In genomic region chr20:38941726-38942389, GRCh38 we compare ENCODE assay signal across 1 cellular context.
TF ChIP-seq lines count a peak whose summit lies in the region.

No MANE protein-coding gene starts in this region.

TF ChIP-seq in HCT116, 20 proteins besides CTCF, POLR2A, EP300 and RAD21 (continued from another document):
- TF ChIP-seq ZBTB33 (IDR thresholded peaks at IDR 0.05; ENCODE audit: extremely low read depth, insufficient replicate concordance, low read length) (no peak), SRF (IDR thresholded peaks at IDR 0.05; ENCODE audit: low read depth) (no peak), FOSL1 (IDR thresholded peaks at IDR 0.05; ENCODE audit: low read depth) (no peak), SP1 (IDR thresholded peaks at IDR 0.05; ENCODE audit: low read depth) (no peak), YY1 (IDR thresholded peaks at IDR 0.05; ENCODE audit: extremely low read depth, insufficient replicate concordance, low read depth, low read length) (no peak), SIN3A (IDR thresholded peaks at IDR 0.05; ENCODE audit: low read depth) (no peak), EZH2 (IDR thresholded peaks at IDR 0.05) (no peak), REST (IDR thresholded peaks at IDR 0.05; ENCODE audit: low read depth) (no peak)
